Comparison of ENCODE assay signal across 1 cellular context in genomic region chr1:172383541-172383940, GRCh38.
TF ChIP-seq lines count a peak whose summit lies in the region.

No MANE protein-coding gene starts in this region.

TF ChIP-seq in IMR-90, 13 proteins besides CTCF, POLR2A, EP300 and RAD21:
- no peak for TF ChIP-seq ELK1 (IDR thresholded peaks at IDR 0.05; ENCODE audit: borderline replicate concordance, low read depth, low read length)
- TF ChIP-seq SMC3 (IDR thresholded peaks at IDR 0.05; ENCODE audit: low read depth, low read length) = no peak
- TF ChIP-seq MAZ (IDR thresholded peaks at IDR 0.05; ENCODE audit: borderline replicate concordance, low read depth, low read length) = no peak
- TF ChIP-seq NFE2L2 (IDR thresholded peaks at IDR 0.05; ENCODE audit: low read depth, low read length) = no peak
- TF ChIP-seq RFX5 (IDR thresholded peaks at IDR 0.05; ENCODE audit: low read depth, low read length) = no peak
